14 cellular contexts compared by ENCODE assay signal in the genomic region with DNA sequence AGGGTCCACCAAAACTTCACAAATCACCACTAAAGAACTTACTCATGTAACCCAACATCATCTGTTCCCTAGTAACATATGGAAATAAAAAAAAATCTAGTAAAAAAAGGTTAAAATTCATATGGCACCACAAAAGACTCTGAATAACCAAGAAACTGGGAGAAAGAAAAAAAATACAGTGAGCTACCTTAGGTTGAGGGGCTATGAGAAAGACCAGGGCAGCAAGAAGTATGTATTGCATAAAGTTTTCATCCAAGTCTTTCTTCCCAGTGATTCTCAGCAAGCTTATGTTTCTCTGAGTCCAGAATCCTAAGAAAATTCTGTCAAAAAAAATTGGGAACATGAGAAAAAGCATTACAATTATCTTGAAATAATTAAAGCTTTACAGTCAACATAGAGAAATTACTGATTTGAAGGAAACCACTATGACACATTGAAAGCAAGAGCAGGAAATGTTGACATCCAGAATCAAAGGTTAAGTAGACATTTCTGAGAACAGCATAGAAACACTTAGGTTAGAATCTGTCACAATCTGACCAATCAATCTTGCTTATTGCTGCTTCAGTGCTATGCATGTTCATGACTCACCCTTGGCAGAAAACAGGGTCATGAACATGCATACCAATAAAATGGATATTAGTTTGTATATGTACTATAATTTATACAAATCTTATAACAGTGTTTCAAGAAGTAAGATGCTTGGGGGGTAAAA.
A peak's percentile ranks its signal among the peaks of the same experiment; 100 is the strongest.
DNase-seq lines count a peak whose midpoint lies in the region; ATAC-seq, FAIRE-seq and TF ChIP-seq lines count a peak whose summit lies in the region.
"Had no signal": no experiment of that assay in that cellular context is flagged by ENCODE, and none has a peak within 500 bp of the region (broad histone marks: within the 10 kb centered on the region; RNA-seq: fewer than 3 reads in every experiment).

No MANE protein-coding gene starts in this region.

- intact Hi-C loops in psoas muscle (cut with DNase I), result no loop called here

- H3K27me3 Mint-ChIP-seq in mesothelial cell of epicardium (ENCODE audit: low read depth), result no peaks in the 10 kb centered on the region
- H3K27me3 Mint-ChIP-seq: IgD-negative memory B cell; naive thymus-derived CD8-positive, alpha-beta T cell had no signal

- FAIRE-seq in HTR-8/SVneo (lab: Jason Lieb, UNC), result no peak
- FAIRE-seq: A204.1 had no signal

- in situ Hi-C loops in astrocyte of the cerebellum (cut with HindIII; ENCODE audit: low sequenced_read_pairs), result no loop called here

- no peaks in the 10 kb centered on the region for H3K36me3 ChIP-seq in psoas muscle (ENCODE audit: insufficient read depth in 1 of 2, low read depth in 1 of 2)

- H3K4me1 Mint-ChIP-seq in mesothelial cell of epicardium, result no peaks in the 10 kb centered on the region
- H3K4me1 Mint-ChIP-seq: IgD-negative memory B cell had no signal

- no peaks in the 10 kb centered on the region for H3K36me3 Mint-ChIP-seq in mesothelial cell of epicardium
- H3K36me3 Mint-ChIP-seq: IgD-negative memory B cell; naive thymus-derived CD8-positive, alpha-beta T cell had no signal

- no peaks in the 10 kb centered on the region for H3K4me1 ChIP-seq in psoas muscle

- no peak overlapping the region for H3K27ac Mint-ChIP-seq in mesothelial cell of epicardium
- H3K27ac Mint-ChIP-seq: IgD-negative memory B cell; naive thymus-derived CD8-positive, alpha-beta T cell had no signal

- H3K4me3 ChIP-seq in astrocyte of the cerebellum (ENCODE audit: low read depth, low read length) (no peak overlapping the region), psoas muscle (no peak overlapping the region)
- H3K4me3 ChIP-seq: smooth muscle cell had no signal

- peaks cover 30% of the 10 kb centered on the region for H3K9me3 Mint-ChIP-seq in mesothelial cell of epicardium

- DNase-seq in NCI-H2171 treated with DMSO at 0.1 percent for 48 hours (lab: John Stamatoyannopoulos, UW) (peak; percentile 15), NCI-H2171 (lab: John Stamatoyannopoulos, UW) (no peak), HT1080 (ENCODE audit: low read depth) (peak; percentile 78), astrocyte of the cerebellum (ENCODE audit: low read depth) (peak; percentile 36), lung microvascular endothelial cell (ENCODE audit: low read depth in 2 of 2) (peak; percentile 7 to 28), HTR-8/SVneo (ENCODE audit: insufficient read length, low spot score) (no peak), psoas muscle (no peak), mesothelial cell of epicardium (ENCODE audit: low spot score in 2 of 2, unreplicated experiment in 2 of 2) (no peak)
- DNase-seq: activated CD4-positive, alpha-beta T cell treated with anti-CD3 and anti-CD28 coated beads, Interleukin-2, amount 50 U/mL, for 48 hours; naive thymus-derived CD8-positive, alpha-beta T cell; SHP77 treated with DMSO at 0.1 percent for 48 hours had no signal

- no peak for ATAC-seq in psoas muscle
- ATAC-seq: naive thymus-derived CD8-positive, alpha-beta T cell had no signal

- H3K9me3 ChIP-seq in psoas muscle, result no peaks in the 10 kb centered on the region

- TF ChIP-seq CTCF in astrocyte of the cerebellum (IDR thresholded peaks at IDR 0.05; ENCODE audit: low read depth, low read length, missing control alignments) (no peak), psoas muscle (IDR thresholded peaks at IDR 0.05) (no peak), mesothelial cell of epicardium (IDR thresholded peaks at IDR 0.05; ENCODE audit: unreplicated experiment) (no peak)

- no peaks in the 10 kb centered on the region for H3K27me3 ChIP-seq in psoas muscle (ENCODE audit: insufficient read depth in 3 of 3, low read length in 2 of 3)

- H3K4me3 Mint-ChIP-seq in mesothelial cell of epicardium, result no peak overlapping the region
- H3K4me3 Mint-ChIP-seq: naive thymus-derived CD8-positive, alpha-beta T cell had no signal

- no peak overlapping the region for H3K27ac ChIP-seq in psoas muscle

Comparison
In these comparisons a context has a peak if more than half of its experiments do, and no peak if none do; other contexts are left out.
1. DNase-seq: peak in NCI-H2171 treated with DMSO at 0.1 percent for 48 hours (single experiment), HT1080 (single experiment), astrocyte of the cerebellum (single experiment) and lung microvascular endothelial cell (2 of 2); none in NCI-H2171 (single experiment), HTR-8/SVneo (single experiment), psoas muscle (0 of 2) and mesothelial cell of epicardium (0 of 2).